Comparison of ENCODE assay signal across 8 cellular contexts in genomic region chr6:144036064-144036873, GRCh38. TPM values are rescaled to one million over a fixed set of nuclear protein-coding genes. Genes with fewer than 3 reads are reported as not detected.
DNase-seq lines count a peak whose midpoint lies in the region; ATAC-seq and TF ChIP-seq lines count a peak whose summit lies in the region.

No MANE protein-coding gene starts in this region.

- H3K27ac Mint-ChIP-seq in activated T-helper 17 cell treated with anti-CD3 and anti-CD28 coated beads, Interleukin-2, amount 50 U/mL, for 72 hours: peak overlapping the region; percentile 3
- no peak overlapping the region for H3K27ac Mint-ChIP-seq in stimulated activated effector memory CD8-positive, alpha-beta T cell treated with anti-CD3 and anti-CD28 coated beads, Interleukin-12 subunit alpha, Interleukin-12 subunit beta, amount 100 ng/mL, for 72 hours

- intact Hi-C loops in posterior vena cava (cut with DNase I): no loop called here

- H3K27me3 Mint-ChIP-seq in activated T-helper 17 cell treated with anti-CD3 and anti-CD28 coated beads, Interleukin-2, amount 50 U/mL, for 72 hours: no peaks in the 10 kb centered on the region

- H3K4me3 Mint-ChIP-seq in activated T-helper 17 cell treated with anti-CD3 and anti-CD28 coated beads, Interleukin-2, amount 50 U/mL, for 72 hours: peak overlapping the region; percentile 31
- H3K4me3 Mint-ChIP-seq in stimulated activated effector memory CD8-positive, alpha-beta T cell treated with anti-CD3 and anti-CD28 coated beads, Interleukin-12 subunit alpha, Interleukin-12 subunit beta, amount 100 ng/mL, for 72 hours: peak overlapping the region; percentile 24

- H3K4me3 ChIP-seq in AG09309 (ENCODE audit: control insufficient read depth, low read depth, low read length): peak overlapping the region; percentile 35

- peaks cover 9% of the 10 kb centered on the region for H3K4me1 Mint-ChIP-seq in activated T-helper 17 cell treated with anti-CD3 and anti-CD28 coated beads, Interleukin-2, amount 50 U/mL, for 72 hours
- H3K4me1 Mint-ChIP-seq in stimulated activated effector memory CD8-positive, alpha-beta T cell treated with anti-CD3 and anti-CD28 coated beads, Interleukin-12 subunit alpha, Interleukin-12 subunit beta, amount 100 ng/mL, for 72 hours: peaks cover 13% of the 10 kb centered on the region

- peak; percentile 24 for DNase-seq in AG09309 (ENCODE audit: low read depth)
- peak; percentile 26 for DNase-seq in hepatic stellate cell (ENCODE audit: low spot score)
- DNase-seq in stimulated activated effector memory CD8-positive, alpha-beta T cell treated with anti-CD3 and anti-CD28 coated beads, Interleukin-12 subunit alpha, Interleukin-12 subunit beta, amount 100 ng/mL, for 72 hours (ENCODE audit: low spot score in 2 of 2): peak in 1 of 2 donors; percentile 51
- no peak for DNase-seq in posterior vena cava (ENCODE audit: low spot score)
- no peak for DNase-seq in inferior parietal cortex (ENCODE audit: extremely low spot score)

- H3K36me3 Mint-ChIP-seq in activated T-helper 17 cell treated with anti-CD3 and anti-CD28 coated beads, Interleukin-2, amount 50 U/mL, for 72 hours (ENCODE audit: low read depth): no peaks in the 10 kb centered on the region
- H3K36me3 Mint-ChIP-seq in stimulated activated effector memory CD8-positive, alpha-beta T cell treated with anti-CD3 and anti-CD28 coated beads, Interleukin-12 subunit alpha, Interleukin-12 subunit beta, amount 100 ng/mL, for 72 hours: no peaks in the 10 kb centered on the region

- H3K9me3 Mint-ChIP-seq in activated T-helper 17 cell treated with anti-CD3 and anti-CD28 coated beads, Interleukin-2, amount 50 U/mL, for 72 hours: no peaks in the 10 kb centered on the region
- no peaks in the 10 kb centered on the region for H3K9me3 Mint-ChIP-seq in stimulated activated effector memory CD8-positive, alpha-beta T cell treated with anti-CD3 and anti-CD28 coated beads, Interleukin-12 subunit alpha, Interleukin-12 subunit beta, amount 100 ng/mL, for 72 hours

- ATAC-seq in GM18909 (IDR thresholded peaks at IDR 0.05; ENCODE audit: poor library complexity, unreplicated experiment) (peak; percentile 90), HG03159 (IDR thresholded peaks at IDR 0.05; ENCODE audit: unreplicated experiment) (peak; percentile 76)
- ATAC-seq in activated T-helper 17 cell treated with anti-CD3 and anti-CD28 coated beads, Interleukin-2, amount 50 U/mL, for 72 hours (replicated peaks): no peak
- ATAC-seq in stimulated activated effector memory CD8-positive, alpha-beta T cell treated with anti-CD3 and anti-CD28 coated beads, Interleukin-12 subunit alpha, Interleukin-12 subunit beta, amount 100 ng/mL, for 72 hours: peak; percentile 48

- peak; percentile 21 for TF ChIP-seq CTCF in AG09309 (IDR thresholded peaks at IDR 0.05; ENCODE audit: control insufficient read depth, insufficient read depth, low read depth, low read length, missing control alignments)

RNA-seq across cellular contexts. Expression of gene PLAGL1, which starts 28.2 kb away (rescaled TPM):
- total RNA-seq in activated T-helper 17 cell treated with anti-CD3 and anti-CD28 coated beads, Interleukin-2, amount 50 U/mL, for 72 hours: 10 to 100 TPM; 15.5 to 77.8 TPM
- 10 to 100 TPM; 27.3 to 33.2 TPM for total RNA-seq in posterior vena cava

RNA-seq across cellular contexts. Expression of gene SF3B5, which starts 59.1 kb away (rescaled TPM):
- total RNA-seq in activated T-helper 17 cell treated with anti-CD3 and anti-CD28 coated beads, Interleukin-2, amount 50 U/mL, for 72 hours: 100 to 1,000 TPM; 114 to 200 TPM
- total RNA-seq in posterior vena cava: 10 to 100 TPM; 81.3 to 90.0 TPM

Comparison
In these comparisons a context has a peak if more than half of its experiments do, and no peak if none do; other contexts are left out.
1. DNase-seq: peak in AG09309 (single experiment) and hepatic stellate cell (single experiment); none in posterior vena cava (single experiment) and inferior parietal cortex (single experiment).